In genomic region chr19:55580628-55581144, GRCh38 we compare ENCODE assay signal across 8 cellular contexts. TPM values are rescaled to one million over a fixed set of nuclear protein-coding genes. Genes with fewer than 3 reads are reported as not detected.
DNase-seq lines count a peak whose midpoint lies in the region; ATAC-seq, FAIRE-seq and TF ChIP-seq lines count a peak whose summit lies in the region.

Gene ZNF579, minus strand, starts transcription at chr19:55580848. Its CDS starts 1,209 bp downstream, at chr19:55579639.

- H3K36me3 ChIP-seq in A673 (ENCODE audit: insufficient read depth, low read length, poor library complexity, severe bottlenecking) (peaks cover 18% of the 10 kb centered on the region), astrocyte (ENCODE audit: insufficient read depth, low read length) (peaks cover 5% of the 10 kb centered on the region), urinary bladder (ENCODE audit: insufficient read depth) (peaks cover 3% of the 10 kb centered on the region)

- DNase-seq in A673 (ENCODE audit: low spot score) (peak; percentile 94), GM19240 (ENCODE audit: insufficient read length, low spot score) (peak; percentile 90), NCI-H1694 (lab: John Stamatoyannopoulos, UW) (peak; percentile 91), T-helper 17 cell (peak; percentile 34 to 55 (median 51)), astrocyte (ENCODE audit: low read depth) (peak; percentile 84), hepatic stellate cell (ENCODE audit: low spot score) (peak; percentile 92), putamen (ENCODE audit: low spot score) (peak; percentile 88)

- H3K9me3 ChIP-seq in A673 (ENCODE audit: low read depth, low read length, poor library complexity, severe bottlenecking) (no peaks in the 10 kb centered on the region), T-helper 17 cell (ENCODE audit: control insufficient read depth, low read length, poor library complexity, severe bottlenecking) (no peaks in the 10 kb centered on the region), astrocyte (ENCODE audit: insufficient read depth, low read depth, low read length) (no peaks in the 10 kb centered on the region)

- H3K27me3 Mint-ChIP-seq in T-helper 17 cell (no peaks in the 10 kb centered on the region), astrocyte (ENCODE audit: low read depth, unreplicated experiment) (no peaks in the 10 kb centered on the region)

- H3K36me3 Mint-ChIP-seq in T-helper 17 cell (ENCODE audit: low read depth) (peaks cover 5% of the 10 kb centered on the region), astrocyte (ENCODE audit: low read depth, unreplicated experiment) (peaks cover 14% of the 10 kb centered on the region)

- no peak for FAIRE-seq in astrocyte (lab: Jason Lieb, UNC)

- H3K4me1 ChIP-seq in A673 (ENCODE audit: insufficient read depth, low read length, poor library complexity, severe bottlenecking) (peaks cover 6% of the 10 kb centered on the region), astrocyte (ENCODE audit: insufficient read depth, low read length) (peaks cover 9% of the 10 kb centered on the region), urinary bladder (ENCODE audit: insufficient read depth) (no peaks in the 10 kb centered on the region)

- peak; percentile 77 for ATAC-seq in T-helper 17 cell

- intact Hi-C loops in A673 (cut with micrococcal nuclease; ENCODE audit: unreplicated experiment): no loop called here

- H3K4me3 Mint-ChIP-seq in T-helper 17 cell: peak within 1 kb of the TSS; percentile 87
- H3K4me3 Mint-ChIP-seq in astrocyte (ENCODE audit: unreplicated experiment): peak within 1 kb of the TSS; percentile 96

- TF ChIP-seq CTCF in A673 (conservative IDR thresholded peaks at IDR 0.05; ENCODE audit: low read depth, low read length) (no peak), astrocyte (IDR thresholded peaks at IDR 0.05; ENCODE audit: insufficient read depth, low read depth, low read length) (no peak)

- peak within 1 kb of the TSS; percentile 95 for H3K27ac ChIP-seq in A673 (ENCODE audit: low read depth, low read length, poor library complexity, severe bottlenecking)
- peak within 1 kb of the TSS; percentile 90 for H3K27ac ChIP-seq in astrocyte (ENCODE audit: low read depth, low read length)
- peak within 1 kb of the TSS; percentile 77 for H3K27ac ChIP-seq in urinary bladder (ENCODE audit: low read depth)

- peak within 1 kb of the TSS; percentile 96 for H2AFZ ChIP-seq in astrocyte (ENCODE audit: low read depth, low read length)

- H3K9ac ChIP-seq in astrocyte (ENCODE audit: low read length): peak within 1 kb of the TSS; percentile 92

- no TSS peak for BruUV-seq in A673 (replicated peaks; lab: Mats Ljungman, UMichigan)

- no peaks in the 10 kb centered on the region for H3K27me3 ChIP-seq in A673 (replicated peaks; ENCODE audit: insufficient read depth, low read depth, low read length, poor library complexity)
- H3K27me3 ChIP-seq in astrocyte (ENCODE audit: insufficient read depth, low read length): no peaks in the 10 kb centered on the region

- H3K27ac Mint-ChIP-seq in T-helper 17 cell (peak within 1 kb of the TSS; percentile 62), astrocyte (ENCODE audit: unreplicated experiment) (peak within 1 kb of the TSS; percentile 82)

- WGBS in urinary bladder: 1% methylated on average over 24 of the region's 24 CpGs

- H3K9me3 Mint-ChIP-seq in astrocyte (ENCODE audit: unreplicated experiment): no peaks in the 10 kb centered on the region

- H3K4me1 Mint-ChIP-seq in T-helper 17 cell (peaks cover 32% of the 10 kb centered on the region), astrocyte (ENCODE audit: low read depth, unreplicated experiment) (peaks cover 29% of the 10 kb centered on the region)

- CTCF ChIA-PET in A673 (lab: Charles Lee): interaction anchor here (0.7 to 0.9 kb wide), 2 partner anchors 26 to 75 kb away, joined by 3 read pairs; no protein-coding TSS in a partner anchor

- peak within 1 kb of the TSS; percentile 99 for H3K4me2 ChIP-seq in astrocyte (ENCODE audit: low read length)

- POLR2A ChIA-PET in A673 (lab: Charles Lee; ENCODE audit: low non-redundant PET): interaction anchor here (0.5 to 0.7 kb wide), 2 partner anchors 18 to 20 kb away, joined by 3 to 4 read pairs; partner anchors contain the start of gene FIZ1

- peaks cover 27% of the 10 kb centered on the region for H3K79me2 ChIP-seq in astrocyte (ENCODE audit: insufficient read depth, low read length)

- H4K20me1 ChIP-seq in astrocyte (ENCODE audit: insufficient read depth, low read length): peaks cover 12% of the 10 kb centered on the region

- H3K4me3 ChIP-seq in A673 (ENCODE audit: low read depth, low read length, poor library complexity, severe bottlenecking) (peak within 1 kb of the TSS; percentile 98), astrocyte (ENCODE audit: insufficient read depth, low read depth, low read length) (peak within 1 kb of the TSS; percentile 80), urinary bladder (ENCODE audit: low read depth, low read length) (peak within 1 kb of the TSS; percentile 69)

RNA-seq across cellular contexts. Expression of gene ZNF579, which starts in this region (rescaled TPM):
- total RNA-seq in A673 (2021): 27.4 and 27.5 TPM in 2 replicates
- total RNA-seq in T-helper 17 cell: 1 to 10 TPM; 5.9 to 6.2 TPM
- 50.2 and 58.0 TPM in 2 replicates for total RNA-seq in astrocyte
- total RNA-seq in urinary bladder: 1.6 TPM
- polyA plus RNA-seq in urinary bladder: 10.8 TPM

Comparison
In these comparisons a context has a peak if more than half of its experiments do, and no peak if none do; other contexts are left out.
1. Peak in every context shown above with its lines: DNase-seq, ATAC-seq, H3K4me3 ChIP-seq and H3K27ac ChIP-seq.